3 cellular contexts compared by ENCODE assay signal in genomic region chr1:2625748-2626147, GRCh38. TPM values are rescaled to one million over a fixed set of nuclear protein-coding genes. Genes with fewer than 3 reads are reported as not detected.
"Had no signal": no experiment of that assay in that cellular context is flagged by ENCODE, and none has a peak within 500 bp of the region (broad histone marks: within the 10 kb centered on the region; RNA-seq: fewer than 3 reads in every experiment).

No MANE protein-coding gene starts in this region.

RNA-seq across cellular contexts. Expression of gene MMEL1, which starts 7.1 kb away (rescaled TPM):
- total RNA-seq: activated B cell treated with CpG ODN at 0.5 μM for 24 hours, astrocyte, body of pancreas had no signal
